In the genomic region with DNA sequence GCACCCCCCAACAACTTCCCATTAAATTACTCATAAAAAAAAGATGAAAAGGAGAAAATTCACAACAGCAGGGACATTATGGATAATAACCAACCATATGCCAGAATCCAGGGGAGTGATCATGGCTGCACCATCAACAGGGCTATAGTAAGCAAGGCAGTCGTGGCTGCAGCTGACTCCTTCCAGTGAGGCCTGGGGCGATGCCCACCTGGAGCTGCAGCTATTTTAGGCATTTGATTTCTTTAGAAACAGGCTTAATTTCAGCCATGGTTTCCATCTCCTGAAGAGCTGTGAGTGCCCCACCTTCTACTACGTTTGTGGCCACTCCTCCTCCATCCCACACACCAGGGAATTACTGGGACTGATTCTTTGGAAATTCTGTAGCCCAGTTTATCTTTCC, we compare ENCODE assay signal across 24 cellular contexts.
A peak's percentile ranks its signal among the peaks of the same experiment; 100 is the strongest.
DNase-seq lines count a peak whose midpoint lies in the region; ATAC-seq and TF ChIP-seq lines count a peak whose summit lies in the region.
"Had no signal": no experiment of that assay in that cellular context is flagged by ENCODE, and none has a peak within 500 bp of the region (broad histone marks: within the 10 kb centered on the region; RNA-seq: fewer than 3 reads in every experiment).

No MANE protein-coding gene starts in this region.

- no peaks in the 10 kb centered on the region for H3K79me2 ChIP-seq in GM23338 (replicated peaks; ENCODE audit: insufficient read depth)

- H3K9me3 Mint-ChIP-seq in GM23338, result no peaks in the 10 kb centered on the region
- H3K9me3 Mint-ChIP-seq in WTC11, result peaks cover 6% of the 10 kb centered on the region
- H3K9me3 Mint-ChIP-seq: CD4-positive, alpha-beta memory T cell; CD8-positive, alpha-beta memory T cell had no signal

- POLR2A ChIA-PET in WTC11 (lab: Charles Lee), result no interaction called here

- H3K4me3 ChIP-seq in GM23338 (no peak overlapping the region), thyroid gland (replicated peaks in 1 of 3) (no peak overlapping the region)
- H3K4me3 ChIP-seq: BLaER1 had no signal

- no peak overlapping the region for H3K27ac ChIP-seq in GM23338 (ENCODE audit: low read depth)
- H3K27ac ChIP-seq in thyroid gland, result no peak overlapping the region
- H3K27ac ChIP-seq: BLaER1 had no signal

- H3K9me3 ChIP-seq in thyroid gland, result no peaks in the 10 kb centered on the region
- H3K9me3 ChIP-seq: BE2C, BLaER1 had no signal

- intact Hi-C loops in thyroid gland (cut with DNase I), result no loop called here

- H3F3A ChIP-seq in GM23338 (replicated peaks; ENCODE audit: low read depth), result no peaks in the 10 kb centered on the region

- ATAC-seq in GM23338 (peak; percentile 66), WTC11 (peak; percentile 70), GM21367 (IDR thresholded peaks at IDR 0.05; ENCODE audit: unreplicated experiment) (no peak)

- H3K27ac Mint-ChIP-seq in GM23338, result no peak overlapping the region
- no peak overlapping the region for H3K27ac Mint-ChIP-seq in WTC11
- H3K27ac Mint-ChIP-seq: CD14-positive monocyte; CD4-positive, alpha-beta memory T cell; CD4-positive, CD25-positive, alpha-beta regulatory T cell; CD8-positive, alpha-beta memory T cell had no signal

- DNase-seq in ELF-1 (ENCODE audit: low read depth, low spot score), result peak; percentile 47
- peak; percentile 12 for DNase-seq in GM23338 (ENCODE audit: low spot score)
- DNase-seq in NCI-H146 (lab: John Stamatoyannopoulos, UW), result peak; percentile 68
- DNase-seq in WTC11 (ENCODE audit: low spot score), result no peak
- DNase-seq in effector CD8-positive, alpha-beta T cell (lab: John Stamatoyannopoulos, UW), result no peak
- no peak for DNase-seq in thyroid gland
- DNase-seq: 8988T; ACHN; BE2C; C1 segment of cervical spinal cord; CD4-positive, alpha-beta memory T cell; CD4-positive, CD25-positive, alpha-beta regulatory T cell; CD8-positive, alpha-beta memory T cell; COR-L47; DMS 273 treated with DMSO at 0.1 percent for 48 hours; DMS153; DMS53; DMS79; DND-41; EL; GF-D8 had no signal

- no peak overlapping the region for H3K4me2 ChIP-seq in GM23338
- H3K4me2 ChIP-seq: BLaER1 had no signal

- CTCF ChIA-PET in WTC11 (lab: Charles Lee), result no interaction called here

- no peak overlapping the region for H2AFZ ChIP-seq in GM23338

- no peaks in the 10 kb centered on the region for H3K36me3 ChIP-seq in GM23338 (ENCODE audit: insufficient read depth)
- H3K36me3 ChIP-seq in thyroid gland, result no peaks in the 10 kb centered on the region
- H3K36me3 ChIP-seq: BE2C, BLaER1 had no signal

- H3K9me2 ChIP-seq in GM23338 (ENCODE audit: insufficient read depth), result peaks cover 12% of the 10 kb centered on the region

- H3K4me3 Mint-ChIP-seq in GM23338 (no peak overlapping the region), WTC11 (no peak overlapping the region)
- H3K4me3 Mint-ChIP-seq: CD14-positive monocyte; CD4-positive, alpha-beta memory T cell; CD4-positive, CD25-positive, alpha-beta regulatory T cell; CD8-positive, alpha-beta memory T cell had no signal

- H3K36me3 Mint-ChIP-seq in GM23338 (ENCODE audit: low read depth) (no peaks in the 10 kb centered on the region), WTC11 (no peaks in the 10 kb centered on the region)
- H3K36me3 Mint-ChIP-seq: CD14-positive monocyte; CD4-positive, alpha-beta memory T cell; CD4-positive, CD25-positive, alpha-beta regulatory T cell; CD8-positive, alpha-beta memory T cell had no signal

- no peaks in the 10 kb centered on the region for H4K20me1 ChIP-seq in GM23338 (replicated peaks; ENCODE audit: insufficient read depth)
- H4K20me1 ChIP-seq: BLaER1 had no signal

- WGBS in thyroid gland, 2 donors, result 49 to 53% methylated on average over 3 of the region's 3 CpGs

- H3K27me3 ChIP-seq in GM23338 (ENCODE audit: insufficient read depth), result no peaks in the 10 kb centered on the region
- H3K27me3 ChIP-seq in thyroid gland, result no peaks in the 10 kb centered on the region
- H3K27me3 ChIP-seq: BE2C, BLaER1 had no signal

- H3K27me3 Mint-ChIP-seq in GM23338 (ENCODE audit: insufficient read depth, low read depth, poor library complexity) (no peaks in the 10 kb centered on the region), WTC11 (ENCODE audit: low read depth) (no peaks in the 10 kb centered on the region)

- no peak for TF ChIP-seq CTCF in GM23338 (conservative IDR thresholded peaks at IDR 0.05; ENCODE audit: low read depth in 2 of 2)
- no peak for TF ChIP-seq CTCF in WTC11 (IDR thresholded peaks at IDR 0.05)
- no peak for TF ChIP-seq CTCF in thyroid gland (IDR thresholded peaks at IDR 0.05)

- no peaks in the 10 kb centered on the region for H3K4me1 ChIP-seq in GM23338 (ENCODE audit: insufficient read depth)
- H3K4me1 ChIP-seq in thyroid gland, result no peaks in the 10 kb centered on the region
- H3K4me1 ChIP-seq: BE2C, BLaER1 had no signal

- H3K4me1 Mint-ChIP-seq in GM23338 (peaks cover 10% of the 10 kb centered on the region), WTC11 (peaks cover 13% of the 10 kb centered on the region)
- H3K4me1 Mint-ChIP-seq: CD14-positive monocyte; CD4-positive, alpha-beta memory T cell; CD4-positive, CD25-positive, alpha-beta regulatory T cell; CD8-positive, alpha-beta memory T cell had no signal

- TF ChIP-seq POLR2A in thyroid gland (IDR thresholded peaks at IDR 0.05), result no peak

TF ChIP-seq in GM23338, 12 proteins besides CTCF, POLR2A, EP300 and RAD21 (continues in another document):
- TF ChIP-seq ZNF114 (CRISPR knock-in tag; IDR thresholded peaks at IDR 0.05) (no peak), POLR2AphosphoS5 (IDR thresholded peaks at IDR 0.05; ENCODE audit: low read depth) (no peak)

TF ChIP-seq in WTC11, 78 proteins besides CTCF, POLR2A, EP300 and RAD21:
- TF ChIP-seq USF1 (CRISPR knock-in tag; IDR thresholded peaks at IDR 0.05), result no peak
- TF ChIP-seq NFATC4 (CRISPR knock-in tag; IDR thresholded peaks at IDR 0.05), result no peak
TF ChIP-seq in WTC11: peak in this region for 0.

Comparison
In these comparisons a context has a peak if more than half of its experiments do, and no peak if none do; other contexts are left out.
1. DNase-seq: peak in ELF-1 (single experiment), GM23338 (single experiment) and NCI-H146 (single experiment); none in WTC11 (single experiment), effector CD8-positive, alpha-beta T cell (single experiment) and thyroid gland (0 of 2).